In the genomic region with DNA sequence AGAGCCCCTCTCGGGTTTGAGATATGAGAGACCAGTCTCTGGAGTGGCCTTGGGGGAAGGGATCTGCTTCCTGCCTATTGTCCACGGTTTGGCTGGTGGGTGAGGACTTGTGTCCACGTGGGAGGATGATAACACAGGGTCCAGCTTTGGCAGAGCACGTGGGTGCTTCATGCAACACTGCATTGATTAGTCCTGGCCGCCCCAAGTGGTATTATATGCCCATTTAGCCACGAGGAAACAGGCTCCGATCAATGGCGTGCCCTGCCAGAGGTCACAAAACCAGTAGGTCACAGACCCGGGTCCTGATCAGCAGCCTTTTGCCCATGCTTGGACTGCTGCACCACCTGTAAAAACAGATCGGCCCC, we compare ENCODE assay signal across 16 cellular contexts.
DNase-seq lines count a peak whose midpoint lies in the region; ATAC-seq, FAIRE-seq and TF ChIP-seq lines count a peak whose summit lies in the region.
"Had no signal": no experiment of that assay in that cellular context is flagged by ENCODE, and none has a peak within 500 bp of the region (broad histone marks: within the 10 kb centered on the region; RNA-seq: fewer than 3 reads in every experiment).

No MANE protein-coding gene starts in this region.

- no peaks in the 10 kb centered on the region for H4K20me1 ChIP-seq in GM23338 (replicated peaks; ENCODE audit: insufficient read depth)

- H3K4me3 ChIP-seq in GM23338 (no peak overlapping the region), NT2/D1 (ENCODE audit: insufficient read length, low read depth) (no peak overlapping the region), neuronal stem cell (ENCODE audit: low read length in 2 of 2) (no peak overlapping the region)
- H3K4me3 ChIP-seq: HAP-1, SK-N-MC had no signal

- H3K9me3 ChIP-seq in NT2/D1 (ENCODE audit: insufficient read depth, low read length) = no peaks in the 10 kb centered on the region
- no peaks in the 10 kb centered on the region for H3K9me3 ChIP-seq in neuronal stem cell (replicated peaks in 1 of 2; ENCODE audit: control insufficient read depth in 2 of 2, insufficient read depth in 1 of 2, low read depth in 1 of 2, low read length in 2 of 2)
- H3K9me3 ChIP-seq: BE2C, HAP-1 had no signal

- no peak overlapping the region for H3K27ac Mint-ChIP-seq in GM23338

- H3K14ac ChIP-seq in neuronal stem cell (ENCODE audit: low read length) = no peak overlapping the region

- H3K23ac ChIP-seq in neuronal stem cell (ENCODE audit: low read depth, low read length, poor library complexity) = no peak overlapping the region

- H3K27me3 Mint-ChIP-seq in GM23338 (ENCODE audit: insufficient read depth, low read depth, poor library complexity) = no peaks in the 10 kb centered on the region

- H3K4me2 ChIP-seq in GM23338 (0 out of 2 replicates have a peak overlapping the region, but pooled peaks have one; percentile 11), neuronal stem cell (ENCODE audit: insufficient read depth, low read length, poor library complexity, severe bottlenecking) (no peak overlapping the region)

- H2BK15ac ChIP-seq in neuronal stem cell (ENCODE audit: low read length) = no peak overlapping the region

- no peak; the same call in 2 of the 3 replicates for ATAC-seq in GM23338
- ATAC-seq in GM19397 (IDR thresholded peaks at IDR 0.05; ENCODE audit: unreplicated experiment) = no peak

- H3K79me1 ChIP-seq in neuronal stem cell (ENCODE audit: low read depth, low read length) = no peaks in the 10 kb centered on the region

- no peak overlapping the region for H3K4ac ChIP-seq in neuronal stem cell (ENCODE audit: low read length)

- no peak for FAIRE-seq in RCC 7860 (lab: Jason Lieb, UNC)
- FAIRE-seq: D721Med, GM19239 had no signal

- no peak overlapping the region for H2AK5ac ChIP-seq in neuronal stem cell (ENCODE audit: low read depth, low read length)

- H3K4me1 Mint-ChIP-seq in GM23338 = peaks cover 13% of the 10 kb centered on the region

- H2BK5ac ChIP-seq in neuronal stem cell (ENCODE audit: low read length) = no peak overlapping the region

- H3K36me3 ChIP-seq in GM23338 (ENCODE audit: insufficient read depth) (no peaks in the 10 kb centered on the region), NT2/D1 (ENCODE audit: insufficient read depth, insufficient read length, low read length) (no peaks in the 10 kb centered on the region), neuronal stem cell (replicated peaks in 1 of 2; ENCODE audit: control insufficient read depth in 2 of 2, insufficient read depth in 2 of 2, low read length in 2 of 2) (no peaks in the 10 kb centered on the region)
- H3K36me3 ChIP-seq: BE2C, HAP-1 had no signal

- H3K9ac ChIP-seq in NT2/D1 (ENCODE audit: insufficient read length, low read depth) (peak overlapping the region; percentile 45), neuronal stem cell (ENCODE audit: low read depth, low read length, poor library complexity) (no peak overlapping the region)

- H4K91ac ChIP-seq in neuronal stem cell (ENCODE audit: low read depth, low read length, poor library complexity) = no peak overlapping the region

- H2BK12ac ChIP-seq in neuronal stem cell (ENCODE audit: low read length) = no peak overlapping the region

- H3K4me1 ChIP-seq in GM23338 (ENCODE audit: insufficient read depth) = peaks cover 8% of the 10 kb centered on the region
- peaks cover 4% of the 10 kb centered on the region for H3K4me1 ChIP-seq in NT2/D1 (ENCODE audit: insufficient read depth, insufficient read length)
- H3K4me1 ChIP-seq in neuronal stem cell (ENCODE audit: control insufficient read depth in 2 of 2, insufficient read depth in 1 of 2, low read depth in 1 of 2, low read length in 2 of 2) = peaks cover 1 to 8% of the 10 kb centered on the region in 2 donors
- H3K4me1 ChIP-seq: BE2C, HAP-1 had no signal

- H3K9me2 ChIP-seq in GM23338 (ENCODE audit: insufficient read depth) = no peaks in the 10 kb centered on the region

- H3K79me2 ChIP-seq in GM23338 (replicated peaks; ENCODE audit: insufficient read depth) = no peaks in the 10 kb centered on the region

- H3K4me3 Mint-ChIP-seq in GM23338 = no peak overlapping the region

- no peaks in the 10 kb centered on the region for H3K36me3 Mint-ChIP-seq in GM23338 (ENCODE audit: low read depth)

- H2AFZ ChIP-seq in GM23338 = peak overlapping the region; percentile 93
- peak overlapping the region; percentile 76 for H2AFZ ChIP-seq in neuronal stem cell (ENCODE audit: low read length)

- no peak overlapping the region for H4K8ac ChIP-seq in neuronal stem cell (ENCODE audit: low read depth, low read length)

- no peak overlapping the region for H3K18ac ChIP-seq in neuronal stem cell (ENCODE audit: low read length)

- no peaks in the 10 kb centered on the region for H3K27me3 ChIP-seq in GM23338 (ENCODE audit: insufficient read depth)
- no peaks in the 10 kb centered on the region for H3K27me3 ChIP-seq in NT2/D1 (ENCODE audit: insufficient read depth, insufficient read length)
- no peaks in the 10 kb centered on the region for H3K27me3 ChIP-seq in neuronal stem cell (ENCODE audit: control insufficient read depth in 3 of 3, insufficient read depth in 3 of 3, low read depth in 1 of 3, low read length in 3 of 3)

- TF ChIP-seq CTCF in GM23338 (conservative IDR thresholded peaks at IDR 0.05; ENCODE audit: low read depth in 2 of 2) = no peak

- DNase-seq in GM23338 (ENCODE audit: low spot score) = no peak
- DNase-seq in NT2/D1 (ENCODE audit: low read depth, low spot score) = no peak
- DNase-seq in iPS-NIHi11 (ENCODE audit: low spot score) = peak; percentile 9
- DNase-seq in neuronal stem cell (ENCODE audit: low spot score) = no peak
- no peak for DNase-seq in activated CD4-positive, alpha-beta T cell treated with anti-CD3 and anti-CD28 coated beads for 4 hours
- no peak for DNase-seq in cerebellum (ENCODE audit: low spot score)
- no peak for DNase-seq in RCC 7860 (ENCODE audit: low spot score)
- DNase-seq: GF-D8, NCI-H1694, NCI-H2081 treated with DMSO at 0.1 percent for 48 hours had no signal

- no peak overlapping the region for H2BK120ac ChIP-seq in neuronal stem cell (ENCODE audit: low read depth, low read length)

- no peak overlapping the region for H3K27ac ChIP-seq in GM23338 (ENCODE audit: low read depth)
- H3K27ac ChIP-seq in neuronal stem cell (replicated peaks; ENCODE audit: low read length) = no peak overlapping the region
- H3K27ac ChIP-seq: SK-N-MC had no signal

- no CpG with 5 or more reads among the region's 10 CpGs for WGBS in neuronal stem cell (ENCODE audit: extremely low coverage in 2 of 2, insufficient read length in 2 of 2, insufficient replicate concordance in 1 of 2), 2 donors

- H3F3A ChIP-seq in GM23338 (replicated peaks; ENCODE audit: low read depth) = no peaks in the 10 kb centered on the region

- peaks cover 2% of the 10 kb centered on the region; the same call in 1 of the 3 replicates for H3K9me3 Mint-ChIP-seq in GM23338

TF ChIP-seq in GM23338, 12 proteins besides CTCF, POLR2A, EP300 and RAD21 (continues in another document):
- TF ChIP-seq, protein P1, sequence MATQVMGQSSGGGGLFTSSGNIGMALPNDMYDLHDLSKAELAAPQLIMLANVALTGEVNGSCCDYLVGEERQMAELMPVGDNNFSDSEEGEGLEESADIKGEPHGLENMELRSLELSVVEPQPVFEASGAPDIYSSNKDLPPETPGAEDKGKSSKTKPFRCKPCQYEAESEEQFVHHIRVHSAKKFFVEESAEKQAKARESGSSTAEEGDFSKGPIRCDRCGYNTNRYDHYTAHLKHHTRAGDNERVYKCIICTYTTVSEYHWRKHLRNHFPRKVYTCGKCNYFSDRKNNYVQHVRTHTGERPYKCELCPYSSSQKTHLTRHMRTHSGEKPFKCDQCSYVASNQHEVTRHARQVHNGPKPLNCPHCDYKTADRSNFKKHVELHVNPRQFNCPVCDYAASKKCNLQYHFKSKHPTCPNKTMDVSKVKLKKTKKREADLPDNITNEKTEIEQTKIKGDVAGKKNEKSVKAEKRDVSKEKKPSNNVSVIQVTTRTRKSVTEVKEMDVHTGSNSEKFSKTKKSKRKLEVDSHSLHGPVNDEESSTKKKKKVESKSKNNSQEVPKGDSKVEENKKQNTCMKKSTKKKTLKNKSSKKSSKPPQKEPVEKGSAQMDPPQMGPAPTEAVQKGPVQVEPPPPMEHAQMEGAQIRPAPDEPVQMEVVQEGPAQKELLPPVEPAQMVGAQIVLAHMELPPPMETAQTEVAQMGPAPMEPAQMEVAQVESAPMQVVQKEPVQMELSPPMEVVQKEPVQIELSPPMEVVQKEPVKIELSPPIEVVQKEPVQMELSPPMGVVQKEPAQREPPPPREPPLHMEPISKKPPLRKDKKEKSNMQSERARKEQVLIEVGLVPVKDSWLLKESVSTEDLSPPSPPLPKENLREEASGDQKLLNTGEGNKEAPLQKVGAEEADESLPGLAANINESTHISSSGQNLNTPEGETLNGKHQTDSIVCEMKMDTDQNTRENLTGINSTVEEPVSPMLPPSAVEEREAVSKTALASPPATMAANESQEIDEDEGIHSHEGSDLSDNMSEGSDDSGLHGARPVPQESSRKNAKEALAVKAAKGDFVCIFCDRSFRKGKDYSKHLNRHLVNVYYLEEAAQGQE (IDR thresholded peaks at IDR 0.05; ENCODE audit: unreplicated experiment) = no peak
- no peak for TF ChIP-seq EZH2 (IDR thresholded peaks at IDR 0.05; ENCODE audit: low read depth, unreplicated experiment)
